In the genomic region with DNA sequence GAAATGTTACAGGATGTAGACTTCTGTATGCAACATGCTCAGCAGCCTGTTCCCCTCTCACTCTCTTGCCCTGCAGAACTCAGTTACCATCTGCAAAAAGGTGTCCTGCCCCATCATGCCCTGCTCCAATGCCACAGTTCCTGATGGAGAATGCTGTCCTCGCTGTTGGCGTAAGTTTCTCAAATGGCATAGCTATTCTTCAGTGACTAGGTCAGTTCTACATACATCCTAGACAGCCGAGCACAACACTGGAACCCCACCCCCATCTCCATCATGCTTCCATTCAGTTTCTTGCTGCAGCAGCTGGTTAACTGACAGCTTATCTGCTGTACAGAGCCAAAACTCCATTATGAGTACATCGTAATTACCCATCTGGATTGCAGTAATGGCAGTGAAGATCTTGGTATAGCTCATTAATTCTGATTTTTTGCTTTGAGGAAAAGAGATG, we compare ENCODE assay signal across 11 cellular contexts. TPM values are rescaled to one million over a fixed set of nuclear protein-coding genes. Genes with fewer than 3 reads are reported as not detected.
DNase-seq lines count a peak whose midpoint lies in the region; ATAC-seq and TF ChIP-seq lines count a peak whose summit lies in the region.
"Had no signal": no experiment of that assay in that cellular context is flagged by ENCODE, and none has a peak within 500 bp of the region (broad histone marks: within the 10 kb centered on the region; RNA-seq: fewer than 3 reads in every experiment).

No MANE protein-coding gene starts in this region.

- H3K4me3 Mint-ChIP-seq in Caco-2 (ENCODE audit: unreplicated experiment) = peak overlapping the region; percentile 78
- H3K4me3 Mint-ChIP-seq: CD4-positive, alpha-beta T cell; naive thymus-derived CD8-positive, alpha-beta T cell had no signal

- H3K9me3 Mint-ChIP-seq in Caco-2 (ENCODE audit: unreplicated experiment) = no peaks in the 10 kb centered on the region
- H3K9me3 Mint-ChIP-seq: CD4-positive, alpha-beta T cell; naive thymus-derived CD8-positive, alpha-beta T cell had no signal

- peaks cover 11% of the 10 kb centered on the region for H3K36me3 ChIP-seq in Caco-2 (ENCODE audit: control insufficient read depth, insufficient read depth, low read length)

- POLR2A ChIA-PET in Caco-2 (lab: Charles Lee) = no interaction called here

- CTCF ChIA-PET in Caco-2 (lab: Charles Lee) = no interaction called here

- H3K4me1 Mint-ChIP-seq in Caco-2 (ENCODE audit: low read depth, unreplicated experiment) = peaks cover 8% of the 10 kb centered on the region

- H3K36me3 Mint-ChIP-seq in Caco-2 (ENCODE audit: insufficient read depth, unreplicated experiment) = peaks cover 99% of the 10 kb centered on the region
- H3K36me3 Mint-ChIP-seq: naive thymus-derived CD8-positive, alpha-beta T cell had no signal

- intact Hi-C loops in Caco-2 (cut with micrococcal nuclease; ENCODE audit: unreplicated experiment) = loop anchor here (10.0 kb wide), 1 partner anchor 289 kb away; no protein-coding TSS in a partner anchor
- intact Hi-C loops in posterior vena cava (cut with DNase I) = loop anchor here in 1 of 2 donors (5.0 to 10.0 kb wide), 2 partner anchors 771 to 948 kb away; no protein-coding TSS in a partner anchor
- intact Hi-C loops in Right ventricle myocardium superior (cut with DNase I) = loop anchor here (10.0 kb wide), 3 partner anchors 169 to 771 kb away; no protein-coding TSS in a partner anchor

- TF ChIP-seq CTCF in Caco-2 (IDR thresholded peaks at IDR 0.05; ENCODE audit: insufficient read depth in 1 of 2, low read depth in 1 of 2, low read length in 1 of 2, severe bottlenecking in 1 of 2, unreplicated experiment in 1 of 2) = no peak

- no peak overlapping the region for H3K27ac Mint-ChIP-seq in Caco-2 (ENCODE audit: unreplicated experiment)
- H3K27ac Mint-ChIP-seq: CD4-positive, alpha-beta T cell; naive thymus-derived CD8-positive, alpha-beta T cell had no signal

- no peaks in the 10 kb centered on the region for H3K27me3 Mint-ChIP-seq in Caco-2 (ENCODE audit: insufficient read depth, unreplicated experiment)

- DNase-seq in Caco-2 (no peak), RPMI7951 (ENCODE audit: low read depth) (peak; percentile 41), fibroblast of gingiva (ENCODE audit: low read depth) (peak; percentile 65), posterior vena cava (ENCODE audit: low spot score) (peak; percentile 67), NK-92 (lab: John Stamatoyannopoulos, UW; ENCODE audit: unreplicated experiment) (no peak), HuH-7.5 (ENCODE audit: low spot score) (no peak), Right ventricle myocardium superior (no peak)
- no peak for DNase-seq in activated CD8-positive, alpha-beta memory T cell treated with anti-CD3 and anti-CD28 coated beads, Interleukin-2, amount 50 U/mL, for 4 hours
- DNase-seq: CD4-positive, alpha-beta T cell; naive thymus-derived CD8-positive, alpha-beta T cell; NCI-H345 had no signal

- no peaks in the 10 kb centered on the region for H3K9me3 ChIP-seq in Caco-2

- no peak overlapping the region for H3K4me3 ChIP-seq in Caco-2 (ENCODE audit: low read depth, low read length)

- ATAC-seq in Right ventricle myocardium superior (ENCODE audit: poor library complexity) = no peak
- ATAC-seq: naive thymus-derived CD8-positive, alpha-beta T cell had no signal

- no peaks in the 10 kb centered on the region for H3K27me3 ChIP-seq in Caco-2 (replicated peaks; ENCODE audit: control insufficient read depth, insufficient read depth, low read length)

- peaks cover 15% of the 10 kb centered on the region; the same call in 1 of the 2 replicates for H3K4me1 ChIP-seq in Caco-2

- BruUV-seq in Caco-2 (replicated peaks; lab: Mats Ljungman, UMichigan) = no TSS peak

RNA-seq across cellular contexts. Expression of a gene that starts 4.5 kb away (rescaled TPM):
- total RNA-seq in Caco-2 (2022) (288 and 342 TPM in 2 replicates), posterior vena cava (1,000 to 10,000 TPM in 1 of 2 donors, 100 to 1,000 TPM in 1; 585 to 1,947 TPM), Right ventricle myocardium superior (37.5 TPM)
- 593 and 598 TPM in 2 replicates for total RNA-seq in RPMI7951 (2014; rRNA removed; shearing (Covaris generic))

Comparison
In these comparisons a context has a peak if more than half of its experiments do, and no peak if none do; other contexts are left out.
1. DNase-seq: peak in RPMI7951 (single experiment), fibroblast of gingiva (single experiment) and posterior vena cava (single experiment); none in Caco-2 (0 of 2), activated CD8-positive, alpha-beta memory T cell treated with anti-CD3 and anti-CD28 coated beads, Interleukin-2, amount 50 U/mL, for 4 hours (single experiment), NK-92 (single experiment), HuH-7.5 (single experiment) and Right ventricle myocardium superior (single experiment).